Comparison of ENCODE assay signal across 21 cellular contexts in the genomic region with DNA sequence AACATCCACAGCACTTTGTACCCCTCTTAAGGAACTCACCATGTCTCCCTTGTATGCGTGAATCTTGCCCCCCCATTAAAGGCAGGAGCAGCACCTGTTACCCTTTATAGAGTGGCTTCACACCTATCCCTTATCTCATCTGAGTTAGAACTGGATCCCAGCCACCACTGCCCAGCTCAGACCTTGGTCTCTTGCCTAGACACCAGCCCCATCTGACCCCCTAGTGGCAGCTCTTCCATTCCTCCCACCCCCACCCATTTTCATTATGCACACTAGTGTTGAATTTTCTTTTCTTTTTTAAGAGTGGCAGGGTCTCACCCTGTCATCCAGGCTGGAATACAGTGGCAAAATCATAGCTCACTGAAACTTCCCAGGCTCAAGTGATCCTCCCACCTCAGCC. TPM values are rescaled to one million over a fixed set of nuclear protein-coding genes. Genes with fewer than 3 reads are reported as not detected.
DNase-seq lines count a peak whose midpoint lies in the region; ATAC-seq and TF ChIP-seq lines count a peak whose summit lies in the region.
"Had no signal": no experiment of that assay in that cellular context is flagged by ENCODE, and none has a peak within 500 bp of the region (broad histone marks: within the 10 kb centered on the region; RNA-seq: fewer than 3 reads in every experiment).

No MANE protein-coding gene starts in this region.

- no peaks in the 10 kb centered on the region for H3K9me3 ChIP-seq in liver (ENCODE audit: control insufficient read depth in 4 of 4, low read length in 3 of 4)
- H3K9me3 ChIP-seq: A549, SJSA1 had no signal

- no peaks in the 10 kb centered on the region for H3K9me3 Mint-ChIP-seq in progenitor cell of endocrine pancreas (ENCODE audit: low read depth)
- H3K9me3 Mint-ChIP-seq: CD4-positive, alpha-beta T cell had no signal

- peaks cover 4% of the 10 kb centered on the region for H3K36me3 Mint-ChIP-seq in progenitor cell of endocrine pancreas (ENCODE audit: insufficient read depth)

- peak; percentile 40 for DNase-seq in H7
- DNase-seq in progenitor cell of endocrine pancreas (ENCODE audit: low spot score, unreplicated experiment): no peak
- DNase-seq: AML-193; CD4-positive, alpha-beta T cell; GF-D8; GOT3; Karpas-422; NCI-H1417 treated with DMSO at 0.1 percent for 48 hours; NCI-H2029 treated with DMSO at 0.1 percent for 48 hours; NCI-H510A; NCI-H82; SW 1271 had no signal

- peak; percentile 6 to 28 for TF ChIP-seq RAD21 in liver (IDR thresholded peaks at IDR 0.05)

- peaks cover 16 to 60% (median 50%) of the 10 kb centered on the region in 4 donors for H3K4me1 ChIP-seq in liver (ENCODE audit: control insufficient read depth in 4 of 4, insufficient read depth in 4 of 4, low read length in 3 of 4)

- H3K27me3 ChIP-seq in H7 (ENCODE audit: control insufficient read depth, insufficient read depth, low read length) (no peaks in the 10 kb centered on the region), liver (ENCODE audit: control insufficient read depth in 4 of 4, insufficient read depth in 4 of 4, low read length in 3 of 4) (no peaks in the 10 kb centered on the region)
- H3K27me3 ChIP-seq: SJSA1 had no signal

- H3K4me3 ChIP-seq in H7 (ENCODE audit: insufficient read depth, low read depth, low read length): no peak overlapping the region
- H3K4me3 ChIP-seq in liver (ENCODE audit: low read depth in 1 of 3, low read length in 3 of 3): no peak overlapping the region
- H3K4me3 ChIP-seq: A549, SJSA1 had no signal

- 42% methylated on average over 1 of the region's 1 CpG for WGBS in liver

- no peak overlapping the region for H3K4me3 Mint-ChIP-seq in progenitor cell of endocrine pancreas (ENCODE audit: low read depth)
- H3K4me3 Mint-ChIP-seq: CD4-positive, alpha-beta T cell had no signal

- no peaks in the 10 kb centered on the region for H3K27me3 Mint-ChIP-seq in progenitor cell of endocrine pancreas
- H3K27me3 Mint-ChIP-seq: CD4-positive, alpha-beta T cell had no signal

- peaks cover 17% of the 10 kb centered on the region for H3K4me1 Mint-ChIP-seq in progenitor cell of endocrine pancreas (ENCODE audit: low read depth)

- TF ChIP-seq CTCF in C4-2B (conservative IDR thresholded peaks at IDR 0.05) (no peak; the same call in 1 of the 2 replicates), VCaP (conservative IDR thresholded peaks at IDR 0.05) (no peak; the same call in 1 of the 2 replicates), liver (IDR thresholded peaks at IDR 0.05; ENCODE audit: low read depth, low read length, missing input control) (peak; percentile 27), progenitor cell of endocrine pancreas (IDR thresholded peaks at IDR 0.05; ENCODE audit: unreplicated experiment) (no peak)

- no peak overlapping the region for H3K9ac ChIP-seq in liver (ENCODE audit: low read depth in 1 of 2, low read length in 2 of 2)

- no peak for ATAC-seq in HG02623 (IDR thresholded peaks at IDR 0.05; ENCODE audit: unreplicated experiment)
- no peak for ATAC-seq in GM21390 (IDR thresholded peaks at IDR 0.05; ENCODE audit: unreplicated experiment)
- no peak for ATAC-seq in GM19395 (IDR thresholded peaks at IDR 0.05; ENCODE audit: unreplicated experiment)
- ATAC-seq: A549 had no signal

- peak overlapping the region; percentile 82 for H3K27ac ChIP-seq in C4-2B
- H3K27ac ChIP-seq in VCaP: peak overlapping the region; percentile 72
- no peak overlapping the region for H3K27ac ChIP-seq in liver (ENCODE audit: low read depth in 1 of 2, low read length in 2 of 2)
- H3K27ac ChIP-seq: A549, SJSA1 had no signal

- no peak overlapping the region for H3K27ac Mint-ChIP-seq in progenitor cell of endocrine pancreas
- H3K27ac Mint-ChIP-seq: CD4-positive, alpha-beta T cell had no signal

- H3K36me3 ChIP-seq in H7 (replicated peaks; ENCODE audit: control insufficient read depth, insufficient read depth, low read length) (no peaks in the 10 kb centered on the region), liver (ENCODE audit: control insufficient read depth in 4 of 4, insufficient read depth in 3 of 4, low read depth in 1 of 4, low read length in 3 of 4) (no peaks in the 10 kb centered on the region)

TF ChIP-seq in liver, 16 proteins besides CTCF, POLR2A, EP300 and RAD21:
- TF ChIP-seq TAF1 (conservative IDR thresholded peaks at IDR 0.05): no peak
- TF ChIP-seq RXRA (IDR thresholded peaks at IDR 0.05): peak in 1 of 2 donors; percentile 10
- peak; percentile 22 for TF ChIP-seq HNF4G (IDR thresholded peaks at IDR 0.05)
- peak; percentile 50 to 53 for TF ChIP-seq HNF4A (conservative IDR thresholded peaks at IDR 0.05)
- TF ChIP-seq SP1 (IDR thresholded peaks at IDR 0.05): peak; percentile 22
- no peak for TF ChIP-seq YY1 (IDR thresholded peaks at IDR 0.05)

RNA-seq across cellular contexts. Expression of gene ZFYVE19, which starts 3.2 kb away (rescaled TPM):
- 25.5 and 30.0 TPM in 2 replicates for total RNA-seq in H7 (2014; rRNA removed; shearing (Covaris generic))
- total RNA-seq in liver (10 to 100 TPM; 10.4 to 41.2 TPM), progenitor cell of endocrine pancreas (25.2 and 28.1 TPM in 2 replicates)
- polyA plus RNA-seq in liver: 10 to 100 TPM; 18.4 to 21.0 TPM

RNA-seq across cellular contexts. Expression of gene DNAJC17, which starts 3.6 kb away (rescaled TPM):
- 28.2 and 34.6 TPM in 2 replicates for total RNA-seq in H7 (2014; rRNA removed; shearing (Covaris generic))
- total RNA-seq in liver (10 to 100 TPM in 1 of 2 donors, 1 to 10 TPM in 1; 10.0 to 13.8 TPM), progenitor cell of endocrine pancreas (41.0 and 43.1 TPM in 2 replicates)
- 10 to 100 TPM; 25.9 to 32.5 TPM for polyA plus RNA-seq in liver

RNA-seq across cellular contexts. Expression of gene PPP1R14D, which starts 24.8 kb away (rescaled TPM):
- total RNA-seq in H7 (2014; rRNA removed; shearing (Covaris generic)): not detected in 2 replicates
- total RNA-seq in liver: not detected
- not detected for polyA plus RNA-seq in liver
- 0.81 and 1.5 TPM in 2 replicates for total RNA-seq in progenitor cell of endocrine pancreas
- total RNA-seq: CD4-positive, alpha-beta T cell; RPMI7951; SJSA1 had no signal

RNA-seq across cellular contexts. Expression of gene C15orf62, which starts 33.9 kb away (rescaled TPM):
- 0.31 and 0.48 TPM in 2 replicates for total RNA-seq in H7 (2014; rRNA removed; shearing (Covaris generic))
- total RNA-seq in liver (under 1 TPM; 0.19 to 0.92 TPM), progenitor cell of endocrine pancreas (1.8 and 1.9 TPM in 2 replicates)
- under 1 TPM; 0.43 to 0.75 TPM for polyA plus RNA-seq in liver
- total RNA-seq: RPMI7951 had no signal

RNA-seq across cellular contexts. Expression of gene GCHFR, which starts 39.8 kb away (rescaled TPM):
- total RNA-seq in H7 (2014; rRNA removed; shearing (Covaris generic)): 58.3 and 60.9 TPM in 2 replicates
- total RNA-seq in liver (10 to 100 TPM; 50.5 to 58.7 TPM), progenitor cell of endocrine pancreas (30.6 and 32.1 TPM in 2 replicates)
- 100 to 1,000 TPM; 178 to 229 TPM for polyA plus RNA-seq in liver

Comparison
In these comparisons a context has a peak if more than half of its experiments do, and no peak if none do; other contexts are left out.
1. H3K27ac ChIP-seq: peak in C4-2B (single experiment) and VCaP (single experiment); none in liver (0 of 2).